Comparison of ENCODE assay signal across 8 cellular contexts in the genomic region with DNA sequence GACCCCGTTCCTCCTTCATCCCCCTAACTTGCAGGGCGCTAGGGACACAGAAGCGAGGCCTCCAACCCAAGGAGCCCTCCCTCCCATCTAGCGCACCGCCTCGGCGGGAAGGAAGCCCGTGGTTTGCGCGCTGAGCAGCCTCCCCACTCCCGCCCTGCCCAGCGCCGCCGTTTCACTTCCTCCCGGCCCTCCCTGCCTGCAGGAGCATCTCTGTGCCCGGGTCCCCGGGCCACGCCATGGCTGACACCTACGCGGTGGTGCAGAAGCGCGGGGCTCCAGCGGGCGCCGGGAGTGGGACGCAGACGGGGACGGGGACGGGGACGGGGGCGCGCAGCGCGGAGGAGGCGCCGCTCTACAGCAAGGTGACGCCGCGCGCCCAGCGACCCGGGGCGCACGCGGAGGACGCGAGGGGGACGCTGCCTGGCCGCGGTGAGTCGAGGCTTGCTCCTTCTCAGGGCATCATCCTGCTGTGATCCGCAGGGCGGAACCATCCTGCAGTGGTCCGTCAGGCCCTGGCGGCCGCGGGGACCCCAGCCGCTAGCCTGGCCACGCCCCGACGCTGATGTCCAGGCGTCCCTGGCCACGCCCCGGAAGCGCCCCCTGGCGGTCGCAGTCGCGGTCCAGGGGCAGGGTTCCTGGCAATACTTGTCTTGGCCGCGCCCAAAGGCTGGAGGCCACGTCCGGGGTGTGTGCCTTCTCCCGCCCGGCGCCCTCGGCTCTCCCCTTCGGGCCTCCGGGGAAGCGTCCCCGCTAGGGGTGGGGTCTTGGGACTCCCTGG. TPM values are rescaled to one million over a fixed set of nuclear protein-coding genes. Genes with fewer than 3 reads are reported as not detected.
DNase-seq lines count a peak whose midpoint lies in the region; ATAC-seq and TF ChIP-seq lines count a peak whose summit lies in the region.

No MANE protein-coding gene starts in this region.

- H3K9me3 ChIP-seq in fibroblast of lung (ENCODE audit: control insufficient read depth, insufficient read depth, low read depth, low read length), result no peaks in the 10 kb centered on the region

- in situ Hi-C loops in Caki2 (cut with HindIII; ENCODE audit: low pct_unique_long_range_greater_than_20kb, low sequenced_read_pairs), result no loop called here

- ATAC-seq in GM19438 (IDR thresholded peaks at IDR 0.05; ENCODE audit: low read depth, unreplicated experiment), result peak; percentile 64
- peak; percentile 50 for ATAC-seq in HG03558 (IDR thresholded peaks at IDR 0.05; ENCODE audit: extremely low read depth, unreplicated experiment)
- ATAC-seq in naive thymus-derived CD8-positive, alpha-beta T cell, result peak; percentile 78

- H3K4me3 Mint-ChIP-seq in naive thymus-derived CD8-positive, alpha-beta T cell, result peak overlapping the region; percentile 88 to 97 (median 92)

- H3K4me3 ChIP-seq in fibroblast of lung (replicated peaks in 1 of 4; ENCODE audit: control extremely low read depth in 1 of 4, insufficient read depth in 1 of 4, low read depth in 3 of 4, low read length in 4 of 4), result peak overlapping the region; percentile 86 to 98 (median 92)

- H3K36me3 ChIP-seq in fibroblast of lung (ENCODE audit: control insufficient read depth, insufficient read depth, low read length), result peaks cover 7% of the 10 kb centered on the region

- POLR2A ChIA-PET in naive thymus-derived CD8-positive, alpha-beta T cell (lab: Charles Lee), result interaction anchor here (0.7 to 5.2 kb wide), 4 partner anchors 17 to 191 kb away, joined by 3 to 69 read pairs (median 6); a partner anchor contains a TSS

- TF ChIP-seq CTCF in fibroblast of lung (conservative IDR thresholded peaks at IDR 0.05 in 1 of 2, IDR thresholded peaks at IDR 0.05 in 1 of 2; ENCODE audit: low read depth in 1 of 2, low read length in 2 of 2), result peak; percentile 59 to 71

- H2AFZ ChIP-seq in fibroblast of lung (ENCODE audit: low read length), result peak overlapping the region; percentile 90

- H3K4me2 ChIP-seq in fibroblast of lung (ENCODE audit: extremely low read depth, insufficient read depth, low read length), result peak overlapping the region; percentile 89

- H3K9ac ChIP-seq in fibroblast of lung (ENCODE audit: insufficient read depth, low read length), result peak overlapping the region; percentile 82

- H3K27ac Mint-ChIP-seq in naive thymus-derived CD8-positive, alpha-beta T cell, result peak overlapping the region; percentile 80 to 98 (median 94)

- DNase-seq in Caki2 (ENCODE audit: low read depth) (peak; percentile 82), OCI-M2 (lab: John Stamatoyannopoulos, UW; ENCODE audit: unreplicated experiment) (peak; percentile 34), activated T-helper 1 cell treated with Interleukin-2 at 50 U/mL for 16 hours (ENCODE audit: low read depth) (peak; percentile 66), fibroblast of lung (ENCODE audit: low read depth in 2 of 2) (peak; percentile 77 to 85)
- peak; percentile 37 to 81 (median 65) for DNase-seq in naive thymus-derived CD8-positive, alpha-beta T cell
- peak; percentile 59 for DNase-seq in stimulated activated naive CD4-positive, alpha-beta T cell treated with Interleukin-2 at 50 U/mL for 16 hours (lab: John Stamatoyannopoulos, UW)

- no peaks in the 10 kb centered on the region for H3K27me3 Mint-ChIP-seq in naive thymus-derived CD8-positive, alpha-beta T cell

- H3K4me1 Mint-ChIP-seq in naive thymus-derived CD8-positive, alpha-beta T cell, result peaks cover 33 to 72% (median 67%) of the 10 kb centered on the region in 4 donors

- peak overlapping the region; percentile 86 for H3K27ac ChIP-seq in fibroblast of lung (ENCODE audit: insufficient read depth, low read length)

- H3K36me3 Mint-ChIP-seq in naive thymus-derived CD8-positive, alpha-beta T cell, result peaks cover 0 to 6% (median 6%) of the 10 kb centered on the region in 3 donors

- no peaks in the 10 kb centered on the region for H3K9me3 Mint-ChIP-seq in naive thymus-derived CD8-positive, alpha-beta T cell

- H3K27me3 ChIP-seq in fibroblast of lung (ENCODE audit: control insufficient read depth, insufficient read depth, low read length), result no peaks in the 10 kb centered on the region

- peaks cover 15% of the 10 kb centered on the region for H3K4me1 ChIP-seq in fibroblast of lung (ENCODE audit: control insufficient read depth, extremely low read depth, insufficient read depth, low read length)

- no peaks in the 10 kb centered on the region for H4K20me1 ChIP-seq in fibroblast of lung (ENCODE audit: control insufficient read depth, extremely low read depth, insufficient read depth, low read length)

- peaks cover 26% of the 10 kb centered on the region for H3K79me2 ChIP-seq in fibroblast of lung (ENCODE audit: control insufficient read depth, insufficient read depth, low read length)

RNA-seq across cellular contexts. Expression of a gene that starts 16.4 kb away (rescaled TPM):
- total RNA-seq in Caki2 (2014; rRNA removed; shearing (Covaris generic); ENCODE audit: low replicate concordance), result 20.8 and 26.1 TPM in 2 replicates
- total RNA-seq in fibroblast of lung, result 8.0 and 9.6 TPM in 2 replicates
- 18.1 and 23.0 TPM in 2 replicates for polyA plus RNA-seq in fibroblast of lung
- polyA plus RNA-seq in fibroblast of lung (2012), result 15.2 and 16.0 TPM in 2 replicates
- polyA minus RNA-seq in fibroblast of lung (ENCODE audit: low replicate concordance), result 9.4 and 65.4 TPM in 2 replicates
- 10 to 100 TPM; 40.5 to 42.8 TPM for total RNA-seq in naive thymus-derived CD8-positive, alpha-beta T cell
- 10 to 100 TPM; 33.7 to 47.5 (median 33.9) TPM for polyA plus RNA-seq in naive thymus-derived CD8-positive, alpha-beta T cell

RNA-seq across cellular contexts. Expression of a gene that starts 29.5 kb away (rescaled TPM):
- 78.6 and 105 TPM in 2 replicates for total RNA-seq in Caki2 (2014; rRNA removed; shearing (Covaris generic); ENCODE audit: low replicate concordance)
- total RNA-seq in fibroblast of lung, result 50.1 and 58.0 TPM in 2 replicates
- 46.3 and 67.6 TPM in 2 replicates for polyA plus RNA-seq in fibroblast of lung
- 68.1 and 109 TPM in 2 replicates for polyA plus RNA-seq in fibroblast of lung (2012)
- polyA minus RNA-seq in fibroblast of lung (ENCODE audit: low replicate concordance), result 102 and 154 TPM in 2 replicates
- 10 to 100 TPM; 94.0 to 99.6 TPM for total RNA-seq in naive thymus-derived CD8-positive, alpha-beta T cell
- polyA plus RNA-seq in naive thymus-derived CD8-positive, alpha-beta T cell, result 10 to 100 TPM; 58.4 to 96.7 (median 84.9) TPM

Comparison
In these comparisons a context has a peak if more than half of its experiments do, and no peak if none do; other contexts are left out.
1. Peak in every context shown above with its lines: DNase-seq, ATAC-seq, H3K4me3 ChIP-seq and H3K27ac ChIP-seq.